In genomic region chr10:68088744-68089143, GRCh38 we compare ENCODE assay signal across 11 cellular contexts. TPM values are rescaled to one million over a fixed set of nuclear protein-coding genes. Genes with fewer than 3 reads are reported as not detected.
DNase-seq lines count a peak whose midpoint lies in the region; ATAC-seq and TF ChIP-seq lines count a peak whose summit lies in the region.
"Had no signal": no experiment of that assay in that cellular context is flagged by ENCODE, and none has a peak within 500 bp of the region (broad histone marks: within the 10 kb centered on the region; RNA-seq: fewer than 3 reads in every experiment).

No MANE protein-coding gene starts in this region.

- H3K36me3 Mint-ChIP-seq in activated T-cell treated with anti-CD3 and anti-CD28 coated beads, Interleukin-2, amount 50 U/mL, for 72 hours (ENCODE audit: insufficient read depth in 2 of 2) = no peaks in the 10 kb centered on the region
- H3K36me3 Mint-ChIP-seq in activated T-cell treated with anti-CD3 and anti-CD28 coated beads, Interleukin-2, amount 50 U/mL, for 24 hours (ENCODE audit: low read depth) = no peaks in the 10 kb centered on the region
- no peaks in the 10 kb centered on the region for H3K36me3 Mint-ChIP-seq in neural progenitor cell

- H3K4me1 Mint-ChIP-seq in activated T-cell treated with anti-CD3 and anti-CD28 coated beads, Interleukin-2, amount 50 U/mL, for 72 hours (ENCODE audit: low read depth) = peaks cover 19% of the 10 kb centered on the region
- peaks cover 7% of the 10 kb centered on the region for H3K4me1 Mint-ChIP-seq in activated T-cell treated with anti-CD3 and anti-CD28 coated beads, Interleukin-2, amount 50 U/mL, for 24 hours (ENCODE audit: low read depth)
- peaks cover 7% of the 10 kb centered on the region for H3K4me1 Mint-ChIP-seq in neural progenitor cell

- H3K9me3 ChIP-seq in SK-N-MC (ENCODE audit: low read depth, low read length) (no peaks in the 10 kb centered on the region), neural progenitor cell (ENCODE audit: low read depth) (no peaks in the 10 kb centered on the region), mucosa of descending colon (no peaks in the 10 kb centered on the region)
- H3K9me3 ChIP-seq: sigmoid colon had no signal

- H3K36me3 ChIP-seq in SK-N-MC (ENCODE audit: insufficient read depth, low read length) = no peaks in the 10 kb centered on the region
- no peaks in the 10 kb centered on the region for H3K36me3 ChIP-seq in neural progenitor cell
- no peaks in the 10 kb centered on the region for H3K36me3 ChIP-seq in mucosa of descending colon (ENCODE audit: low read depth)
- H3K36me3 ChIP-seq: sigmoid colon had no signal

- H3K9ac ChIP-seq in SK-N-MC (ENCODE audit: insufficient read length) (no peak overlapping the region), neural progenitor cell (no peak overlapping the region)

- no peak overlapping the region for H3K4me2 ChIP-seq in neural progenitor cell

- no peaks in the 10 kb centered on the region for H3K9me3 Mint-ChIP-seq in activated T-cell treated with anti-CD3 and anti-CD28 coated beads, Interleukin-2, amount 50 U/mL, for 72 hours
- no peaks in the 10 kb centered on the region for H3K9me3 Mint-ChIP-seq in activated T-cell treated with anti-CD3 and anti-CD28 coated beads, Interleukin-2, amount 50 U/mL, for 24 hours
- no peaks in the 10 kb centered on the region for H3K9me3 Mint-ChIP-seq in neural progenitor cell

- intact Hi-C loops in mucosa of descending colon (cut with DNase I, micrococcal nuclease) = loop anchor here in 1 of 2 donors (10.0 kb wide), 1 partner anchor 66 kb away; no protein-coding TSS in a partner anchor

- ATAC-seq in activated T-cell treated with anti-CD3 and anti-CD28 coated beads, Interleukin-2, amount 50 U/mL, for 72 hours (replicated peaks in 1 of 2) = peak; percentile 62 to 77
- ATAC-seq in HG02610 (IDR thresholded peaks at IDR 0.05; ENCODE audit: unreplicated experiment) = peak; percentile 81
- ATAC-seq in HG02973 (IDR thresholded peaks at IDR 0.05; ENCODE audit: unreplicated experiment) = no peak
- ATAC-seq in mucosa of descending colon = no peak

- H3K4me1 ChIP-seq in neural progenitor cell = peaks cover 14% of the 10 kb centered on the region
- no peaks in the 10 kb centered on the region for H3K4me1 ChIP-seq in mucosa of descending colon (ENCODE audit: low read depth)
- H3K4me1 ChIP-seq: sigmoid colon had no signal

- H3K27ac Mint-ChIP-seq in activated T-cell treated with anti-CD3 and anti-CD28 coated beads, Interleukin-2, amount 50 U/mL, for 72 hours = no peak overlapping the region
- no peak overlapping the region for H3K27ac Mint-ChIP-seq in activated T-cell treated with anti-CD3 and anti-CD28 coated beads, Interleukin-2, amount 50 U/mL, for 24 hours
- no peak overlapping the region for H3K27ac Mint-ChIP-seq in neural progenitor cell

- H3K79me2 ChIP-seq in neural progenitor cell (ENCODE audit: low read depth) = no peaks in the 10 kb centered on the region

- no peaks in the 10 kb centered on the region for H4K20me1 ChIP-seq in neural progenitor cell (ENCODE audit: low read depth)

- TF ChIP-seq CTCF in neural progenitor cell (IDR thresholded peaks at IDR 0.05) = no peak
- no peak for TF ChIP-seq CTCF in mucosa of descending colon (IDR thresholded peaks at IDR 0.05)

- H3K4me3 Mint-ChIP-seq in activated T-cell treated with anti-CD3 and anti-CD28 coated beads, Interleukin-2, amount 50 U/mL, for 72 hours = peak overlapping the region; percentile 5 to 9
- H3K4me3 Mint-ChIP-seq in activated T-cell treated with anti-CD3 and anti-CD28 coated beads, Interleukin-2, amount 50 U/mL, for 24 hours = no peak overlapping the region
- no peak overlapping the region for H3K4me3 Mint-ChIP-seq in neural progenitor cell

- H3F3A ChIP-seq in neural progenitor cell (ENCODE audit: low read depth) = peaks cover 3% of the 10 kb centered on the region

- no peaks in the 10 kb centered on the region for H3K27me3 ChIP-seq in neural progenitor cell
- H3K27me3 ChIP-seq: sigmoid colon had no signal

- peak overlapping the region; percentile 80 for H3K27ac ChIP-seq in SK-N-MC
- no peak overlapping the region for H3K27ac ChIP-seq in neural progenitor cell
- H3K27ac ChIP-seq: sigmoid colon had no signal

- DNase-seq in activated T-cell treated with anti-CD3 and anti-CD28 coated beads, Interleukin-2, amount 50 U/mL, for 72 hours = peak in 1 of 2 donors; percentile 19
- DNase-seq in activated T-cell treated with anti-CD3 and anti-CD28 coated beads, Interleukin-2, amount 50 U/mL, for 24 hours = no peak
- DNase-seq in SK-N-MC (ENCODE audit: low read depth, low spot score) (no peak), neural progenitor cell (ENCODE audit: low spot score) (no peak), mucosa of descending colon (no peak), NCI-H69 (lab: John Stamatoyannopoulos, UW) (no peak)
- DNase-seq: Karpas-422, NCI-H774, sigmoid colon had no signal

- H3K4me3 ChIP-seq in SK-N-MC = no peak overlapping the region
- no peak overlapping the region for H3K4me3 ChIP-seq in neural progenitor cell
- H3K4me3 ChIP-seq in mucosa of descending colon = no peak overlapping the region
- H3K4me3 ChIP-seq: sigmoid colon had no signal

- no peaks in the 10 kb centered on the region for H3K27me3 Mint-ChIP-seq in activated T-cell treated with anti-CD3 and anti-CD28 coated beads, Interleukin-2, amount 50 U/mL, for 72 hours (ENCODE audit: low read depth)
- no peaks in the 10 kb centered on the region for H3K27me3 Mint-ChIP-seq in activated T-cell treated with anti-CD3 and anti-CD28 coated beads, Interleukin-2, amount 50 U/mL, for 24 hours
- H3K27me3 Mint-ChIP-seq in neural progenitor cell (ENCODE audit: insufficient read depth, low read depth) = peaks cover 2% of the 10 kb centered on the region

- H2AFZ ChIP-seq in neural progenitor cell (replicated peaks) = peak overlapping the region; percentile 88

RNA-seq across cellular contexts. Expression of gene HERC4, which starts 13.7 kb away (rescaled TPM):
- total RNA-seq in activated T-cell treated with anti-CD3 and anti-CD28 coated beads, Interleukin-2, amount 50 U/mL, for 72 hours = 10 to 100 TPM; 73.5 to 85.6 TPM
- total RNA-seq in neural progenitor cell (ENCODE audit: low replicate concordance) (52.1 and 74.2 TPM in 2 replicates), mucosa of descending colon (10 to 100 TPM; 54.1 to 72.2 (median 62.3) TPM)

RNA-seq across cellular contexts. Expression of gene MYPN, which starts 20.5 kb away (rescaled TPM):
- not detected for total RNA-seq in activated T-cell treated with anti-CD3 and anti-CD28 coated beads, Interleukin-2, amount 50 U/mL, for 72 hours
- total RNA-seq in neural progenitor cell (ENCODE audit: low replicate concordance) = not detected in 2 replicates
- total RNA-seq in mucosa of descending colon = 1 to 10 TPM in 1 of 3 donors, under 1 TPM in 2; 0.47 to 1.8 (median 0.93) TPM
- total RNA-seq: sigmoid colon had no signal

Comparison
In these comparisons a context has a peak if more than half of its experiments do, and no peak if none do; other contexts are left out.
1. H3K4me3 Mint-ChIP-seq: peak in activated T-cell treated with anti-CD3 and anti-CD28 coated beads, Interleukin-2, amount 50 U/mL, for 72 hours (2 of 2); none in activated T-cell treated with anti-CD3 and anti-CD28 coated beads, Interleukin-2, amount 50 U/mL, for 24 hours (single experiment) and neural progenitor cell (single experiment).
2. ATAC-seq: peak in activated T-cell treated with anti-CD3 and anti-CD28 coated beads, Interleukin-2, amount 50 U/mL, for 72 hours (2 of 2) and HG02610 (single experiment); none in HG02973 (single experiment) and mucosa of descending colon (single experiment).